ENCODE assay signal across 12 cellular contexts in the genomic region with DNA sequence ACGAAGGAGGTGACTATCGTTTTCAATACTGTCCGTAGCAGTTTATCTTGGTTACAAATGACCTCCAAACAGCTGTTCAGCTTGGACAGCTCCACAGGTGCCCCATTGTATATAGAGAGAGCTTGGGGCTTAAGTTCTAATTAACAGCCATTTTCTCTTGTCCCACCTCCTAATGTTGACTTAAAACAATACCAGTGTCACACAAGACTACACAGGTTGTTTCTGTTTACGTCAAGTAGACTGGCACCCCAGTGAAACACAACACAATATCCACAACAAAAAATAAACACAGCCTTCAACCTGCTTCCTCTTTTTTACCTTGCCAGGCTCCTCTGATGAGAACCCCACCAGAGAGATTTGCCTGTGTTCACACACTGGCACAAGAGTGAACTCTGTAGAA. TPM values are rescaled to one million over a fixed set of nuclear protein-coding genes. Genes with fewer than 3 reads are reported as not detected.
DNase-seq lines count a peak whose midpoint lies in the region; ATAC-seq, FAIRE-seq and TF ChIP-seq lines count a peak whose summit lies in the region.
"Had no signal": no experiment of that assay in that cellular context is flagged by ENCODE, and none has a peak within 500 bp of the region (broad histone marks: within the 10 kb centered on the region; RNA-seq: fewer than 3 reads in every experiment).

No MANE protein-coding gene starts in this region.

- ATAC-seq in GM18868 (IDR thresholded peaks at IDR 0.05; ENCODE audit: unreplicated experiment) (peak; percentile 75), GM21619 (IDR thresholded peaks at IDR 0.05; ENCODE audit: unreplicated experiment) (peak; percentile 78), HG03432 (IDR thresholded peaks at IDR 0.05; ENCODE audit: unreplicated experiment) (peak; percentile 80), psoas muscle (no peak), left lung (no peak)
- ATAC-seq: GM23338 had no signal

- H3K4me3 ChIP-seq in endothelial cell of umbilical vein (replicated peaks in 1 of 3; ENCODE audit: insufficient read depth in 1 of 3, low read depth in 1 of 3, low read length in 3 of 3), result no peak overlapping the region
- H3K4me3 ChIP-seq in psoas muscle, result no peak overlapping the region
- H3K4me3 ChIP-seq in left lung, result no peak overlapping the region
- H3K4me3 ChIP-seq: GM23338 had no signal

- TF ChIP-seq CTCF in endothelial cell of umbilical vein (IDR thresholded peaks at IDR 0.05; ENCODE audit: extremely low read depth in 1 of 2, insufficient read depth in 1 of 2, low read depth in 1 of 2, low read length in 2 of 2) (no peak), psoas muscle (IDR thresholded peaks at IDR 0.05) (no peak), left lung (IDR thresholded peaks at IDR 0.05) (no peak)

- no peaks in the 10 kb centered on the region for H3K36me3 ChIP-seq in endothelial cell of umbilical vein (ENCODE audit: control insufficient read depth in 2 of 2, extremely low read depth in 1 of 2, insufficient read depth in 2 of 2, low read length in 2 of 2)
- no peaks in the 10 kb centered on the region for H3K36me3 ChIP-seq in psoas muscle (ENCODE audit: insufficient read depth in 1 of 2, low read depth in 1 of 2)
- no peaks in the 10 kb centered on the region for H3K36me3 ChIP-seq in left lung

- H2AFZ ChIP-seq in endothelial cell of umbilical vein (ENCODE audit: low read depth, low read length), result no peak overlapping the region
- H2AFZ ChIP-seq: GM23338 had no signal

- DNase-seq in endothelial cell of umbilical vein (ENCODE audit: low read depth, low spot score) (no peak), psoas muscle (no peak), HT-29 (ENCODE audit: low spot score) (no peak), left lung (no peak), NCI-H774 (lab: John Stamatoyannopoulos, UW) (no peak)
- DNase-seq: activated CD4-positive, alpha-beta memory T cell treated with anti-CD3 and anti-CD28 coated beads, Interleukin-2, amount 10 ng/mL, durations not matched to agents 7 days and 5 days; stimulated activated CD8-positive, alpha-beta memory T cell treated with anti-CD3 and anti-CD28 coated beads, Interleukin-4, amount 100 ng/mL, for 48 hours had no signal

- no peaks in the 10 kb centered on the region for H3K27me3 ChIP-seq in endothelial cell of umbilical vein (ENCODE audit: control insufficient read depth in 2 of 2, insufficient read depth in 2 of 2, low read length in 2 of 2)
- H3K27me3 ChIP-seq in psoas muscle (ENCODE audit: insufficient read depth in 3 of 3, low read length in 2 of 3), result no peaks in the 10 kb centered on the region
- no peaks in the 10 kb centered on the region for H3K27me3 ChIP-seq in left lung

- H3K27ac ChIP-seq in endothelial cell of umbilical vein (ENCODE audit: insufficient read depth, low read depth, low read length), result no peak overlapping the region
- no peak overlapping the region for H3K27ac ChIP-seq in psoas muscle
- H3K27ac ChIP-seq in left lung, result no peak overlapping the region
- H3K27ac ChIP-seq: epithelial cell of prostate had no signal

- TF ChIP-seq POLR2A in endothelial cell of umbilical vein (IDR thresholded peaks at IDR 0.05; ENCODE audit: low read depth, low read length), result no peak

- no peaks in the 10 kb centered on the region for H4K20me1 ChIP-seq in endothelial cell of umbilical vein (replicated peaks; ENCODE audit: control insufficient read depth, extremely low read depth, insufficient read depth, low read length)

- H3K9ac ChIP-seq in endothelial cell of umbilical vein (replicated peaks; ENCODE audit: extremely low read depth, insufficient read depth, low read length), result no peak overlapping the region

- peak; percentile 31 for FAIRE-seq in endothelial cell of umbilical vein (lab: Jason Lieb, UNC)

- no peaks in the 10 kb centered on the region for H3K9me1 ChIP-seq in endothelial cell of umbilical vein (replicated peaks; ENCODE audit: control insufficient read depth, extremely low read depth, insufficient read depth, low read length)

- H3K4me2 ChIP-seq in endothelial cell of umbilical vein (ENCODE audit: insufficient read depth, low read length), result no peak overlapping the region
- H3K4me2 ChIP-seq: GM23338 had no signal

- CTCF ChIA-PET in endothelial cell of umbilical vein (lab: Charles Lee), result no interaction called here

- dilution Hi-C loops in endothelial cell of umbilical vein (cut with MboI; ENCODE audit: extremely low pct_ligation_motif_present, low sequenced_read_pairs), result no loop called here

- intact Hi-C loops in endothelial cell of umbilical vein (cut with micrococcal nuclease), result no loop called here
- intact Hi-C loops in psoas muscle (cut with DNase I), result no loop called here
- intact Hi-C loops in left lung (cut with DNase I), result no loop called here

- POLR2A ChIA-PET in endothelial cell of umbilical vein (lab: Charles Lee), result no interaction called here

- H3K79me2 ChIP-seq in endothelial cell of umbilical vein (ENCODE audit: control insufficient read depth, insufficient read depth, low read length), result no peaks in the 10 kb centered on the region

- H3K9me3 ChIP-seq in endothelial cell of umbilical vein (replicated peaks; ENCODE audit: control insufficient read depth, insufficient read depth, low read length) (no peaks in the 10 kb centered on the region), psoas muscle (no peaks in the 10 kb centered on the region), left lung (no peaks in the 10 kb centered on the region)

- BruUV-seq in endothelial cell of umbilical vein (replicated peaks; lab: Mats Ljungman, UMichigan), result no TSS peak

- peaks cover 6% of the 10 kb centered on the region for H3K4me1 ChIP-seq in endothelial cell of umbilical vein (ENCODE audit: control insufficient read depth, extremely low read depth, insufficient read depth, low read length)
- no peaks in the 10 kb centered on the region for H3K4me1 ChIP-seq in psoas muscle
- no peaks in the 10 kb centered on the region for H3K4me1 ChIP-seq in left lung

- 29 to 40% (median 32%) methylated on average over 4 of the region's 4 CpGs for WGBS in psoas muscle, 3 donors

TF ChIP-seq in endothelial cell of umbilical vein, 7 proteins besides CTCF, POLR2A, EP300 and RAD21:
- TF ChIP-seq JUN (IDR thresholded peaks at IDR 0.05; ENCODE audit: borderline replicate concordance, insufficient read depth, insufficient read length, low read depth), result no peak
- TF ChIP-seq EZH2 (IDR thresholded peaks at IDR 0.05; ENCODE audit: borderline replicate concordance, low read depth, low read length, severe bottlenecking), result no peak
- TF ChIP-seq, protein P1, sequence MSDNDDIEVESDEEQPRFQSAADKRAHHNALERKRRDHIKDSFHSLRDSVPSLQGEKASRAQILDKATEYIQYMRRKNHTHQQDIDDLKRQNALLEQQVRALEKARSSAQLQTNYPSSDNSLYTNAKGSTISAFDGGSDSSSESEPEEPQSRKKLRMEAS (IDR thresholded peaks at IDR 0.05; ENCODE audit: insufficient read depth, insufficient read length), result no peak
- TF ChIP-seq FOS (IDR thresholded peaks at IDR 0.05; ENCODE audit: borderline replicate concordance, insufficient read depth, low read length), result no peak
- TF ChIP-seq GATA2 (IDR thresholded peaks at IDR 0.05; ENCODE audit: insufficient read depth, insufficient read length, low read depth, low read length), result no peak
- no peak for TF ChIP-seq MYC (IDR thresholded peaks at IDR 0.05; ENCODE audit: low read depth, low read length)
- TF ChIP-seq POLR2AphosphoS5 (IDR thresholded peaks at IDR 0.05; ENCODE audit: insufficient read depth, low read depth, low read length), result no peak

RNA-seq across cellular contexts. Expression of a gene that starts 39.8 kb away (rescaled TPM):
- 58.2 and 60.8 TPM in 2 replicates for total RNA-seq in endothelial cell of umbilical vein
- 54.6 and 55.0 TPM in 2 replicates for polyA plus RNA-seq in endothelial cell of umbilical vein
- 50.4 and 55.6 TPM in 2 replicates for polyA plus RNA-seq in endothelial cell of umbilical vein (2011; cell fraction: cytosol; rRNA removed)
- 67.2 and 67.7 TPM in 2 replicates for polyA plus RNA-seq in endothelial cell of umbilical vein (2011; cell fraction: nucleus; rRNA removed)
- polyA plus RNA-seq in endothelial cell of umbilical vein (2012), result 46.0 and 50.3 TPM in 2 replicates
- 59.1 and 65.1 TPM in 2 replicates for polyA minus RNA-seq in endothelial cell of umbilical vein
- polyA minus RNA-seq in endothelial cell of umbilical vein (2011; cell fraction: cytosol; rRNA and poly(A)+ RNA removed), result not detected
- 57.3 and 57.5 TPM in 2 replicates for polyA minus RNA-seq in endothelial cell of umbilical vein (2011; cell fraction: nucleus; rRNA and poly(A)+ RNA removed)
- 10 to 100 TPM; 14.6 to 40.9 (median 35.7) TPM for total RNA-seq in psoas muscle
- polyA plus RNA-seq in psoas muscle, result 10 to 100 TPM; 16.0 to 46.7 (median 31.1) TPM
- total RNA-seq in HT-29 (2014; rRNA removed; shearing (Covaris generic)), result 79.0 and 82.1 TPM in 2 replicates
- total RNA-seq in left lung, result 10 to 100 TPM; 15.1 to 29.2 TPM

Comparison
In these comparisons a context has a peak if more than half of its experiments do, and no peak if none do; other contexts are left out.
1. ATAC-seq: peak in GM18868 (single experiment), GM21619 (single experiment) and HG03432 (single experiment); none in psoas muscle (0 of 4) and left lung (single experiment).